17 cellular contexts compared by ENCODE assay signal in genomic region chr5:78577051-78577807, GRCh38.
DNase-seq lines count a peak whose midpoint lies in the region; ATAC-seq and TF ChIP-seq lines count a peak whose summit lies in the region.
"Had no signal": no experiment of that assay in that cellular context is flagged by ENCODE, and none has a peak within 500 bp of the region (broad histone marks: within the 10 kb centered on the region; RNA-seq: fewer than 3 reads in every experiment).

No MANE protein-coding gene starts in this region.

- H3K4me1 ChIP-seq in esophagus muscularis mucosa: peaks cover 39 to 62% (median 53%) of the 10 kb centered on the region in 4 donors
- H3K4me1 ChIP-seq in muscle layer of colon (ENCODE audit: insufficient read depth, low read length): peaks cover 46% of the 10 kb centered on the region
- peaks cover 9% of the 10 kb centered on the region for H3K4me1 ChIP-seq in suprapubic skin
- H3K4me1 ChIP-seq in Karpas-422 (ENCODE audit: low read length): peaks cover 17% of the 10 kb centered on the region

- peak; percentile 56 for ATAC-seq in SK-N-SH treated with all-trans-retinoic acid at 6 μM for 48 hours
- no peak for ATAC-seq in HG03135 (IDR thresholded peaks at IDR 0.05; ENCODE audit: unreplicated experiment)
- ATAC-seq: effector memory CD8-positive, alpha-beta T cell; GM12878 had no signal

- TF ChIP-seq EP300 in esophagus muscularis mucosa (IDR thresholded peaks at IDR 0.05): no peak
- TF ChIP-seq EP300 in suprapubic skin (IDR thresholded peaks at IDR 0.05): no peak

- no peaks in the 10 kb centered on the region for H3K9me2 ChIP-seq in Karpas-422 (replicated peaks; ENCODE audit: insufficient read depth, low read length)

- no peak for TF ChIP-seq POLR2A in esophagus muscularis mucosa (IDR thresholded peaks at IDR 0.05; ENCODE audit: low read depth)
- no peak for TF ChIP-seq POLR2A in suprapubic skin (IDR thresholded peaks at IDR 0.05)

- DNase-seq in esophagus muscularis mucosa (ENCODE audit: extremely low spot score) (no peak), suprapubic skin (ENCODE audit: low spot score in 2 of 2) (no peak), Karpas-422 (no peak), SK-N-DZ (ENCODE audit: low spot score) (no peak), GOT3 (lab: John Stamatoyannopoulos, UW) (no peak)
- DNase-seq: activated T-cell treated with anti-CD3 and anti-CD28 coated beads, Interleukin-2, amount 50 U/mL, for 24 hours; DMS79 treated with DMSO at 0.1 percent for 48 hours; effector memory CD8-positive, alpha-beta T cell; hippocampal formation; MG63; NCI-H2107; pancreas; stimulated activated CD4-positive, alpha-beta T cell treated with anti-CD3 and anti-CD28 coated beads, Interleukin-2, amount 100 ng/mL, for 24 hours had no signal

- intact Hi-C loops in esophagus muscularis mucosa (cut with DNase I): no loop called here

- H2AFZ ChIP-seq in Karpas-422 (ENCODE audit: low read length): no peak overlapping the region

- no peaks in the 10 kb centered on the region for H3K79me2 ChIP-seq in Karpas-422 (ENCODE audit: low read length)

- H3K9ac ChIP-seq in muscle layer of colon (ENCODE audit: low read length) (no peak overlapping the region), Karpas-422 (ENCODE audit: low read length) (no peak overlapping the region)

- no peaks in the 10 kb centered on the region for H3K27me3 ChIP-seq in esophagus muscularis mucosa
- H3K27me3 ChIP-seq in muscle layer of colon (ENCODE audit: control insufficient read depth in 1 of 2, insufficient read depth in 2 of 2, low read length in 2 of 2): no peaks in the 10 kb centered on the region
- H3K27me3 ChIP-seq in suprapubic skin: no peaks in the 10 kb centered on the region
- no peaks in the 10 kb centered on the region for H3K27me3 ChIP-seq in Karpas-422 (ENCODE audit: low read length)
- H3K27me3 ChIP-seq: MG63, pancreas had no signal

- H3K9me3 ChIP-seq in esophagus muscularis mucosa (no peaks in the 10 kb centered on the region), muscle layer of colon (ENCODE audit: low read length) (no peaks in the 10 kb centered on the region), suprapubic skin (no peaks in the 10 kb centered on the region), Karpas-422 (ENCODE audit: low read length) (no peaks in the 10 kb centered on the region)
- H3K9me3 ChIP-seq: pancreas had no signal

- no peak overlapping the region for H3K4me2 ChIP-seq in Karpas-422 (ENCODE audit: low read depth, low read length, poor library complexity, severe bottlenecking)

- WGBS in esophagus muscularis mucosa: 50% methylated on average over 8 of the region's 8 CpGs
- 57% methylated on average over 8 of the region's 8 CpGs for WGBS in suprapubic skin

- TF ChIP-seq CTCF in esophagus muscularis mucosa (IDR thresholded peaks at IDR 0.05) (no peak), suprapubic skin (IDR thresholded peaks at IDR 0.05) (no peak)

- no peaks in the 10 kb centered on the region for H4K20me1 ChIP-seq in Karpas-422 (ENCODE audit: insufficient read depth, low read depth, low read length)

- no peak overlapping the region for H3K4me3 ChIP-seq in esophagus muscularis mucosa
- no peak overlapping the region for H3K4me3 ChIP-seq in muscle layer of colon (ENCODE audit: low read depth in 1 of 2, low read length in 2 of 2)
- no peak overlapping the region for H3K4me3 ChIP-seq in suprapubic skin
- H3K4me3 ChIP-seq in Karpas-422 (ENCODE audit: low read length): no peak overlapping the region
- H3K4me3 ChIP-seq: GM12878, MG63, pancreas had no signal

- H3K27ac ChIP-seq in esophagus muscularis mucosa (replicated peaks in 1 of 4): peak overlapping the region; percentile 68 to 74 (median 73)
- peak overlapping the region; percentile 52 for H3K27ac ChIP-seq in muscle layer of colon (ENCODE audit: low read depth, low read length)
- peak overlapping the region; percentile 6 for H3K27ac ChIP-seq in suprapubic skin
- H3K27ac ChIP-seq in Karpas-422 (ENCODE audit: low read length): no peak overlapping the region
- H3K27ac ChIP-seq: pancreas had no signal

- H3K36me3 ChIP-seq in esophagus muscularis mucosa (no peaks in the 10 kb centered on the region), muscle layer of colon (ENCODE audit: insufficient read depth, low read length) (no peaks in the 10 kb centered on the region), suprapubic skin (no peaks in the 10 kb centered on the region), Karpas-422 (ENCODE audit: insufficient read depth, low read length) (no peaks in the 10 kb centered on the region)
- H3K36me3 ChIP-seq: pancreas had no signal

TF ChIP-seq in SK-N-SH treated with all-trans-retinoic acid at 6 μM for 48 hours, 23 proteins besides CTCF, POLR2A, EP300 and RAD21:
- no peak for TF ChIP-seq GLIS3 (CRISPR knock-in tag; IDR thresholded peaks at IDR 0.05)
- no peak for TF ChIP-seq ESRRG (CRISPR knock-in tag; IDR thresholded peaks at IDR 0.05)
- TF ChIP-seq POU6F1 (CRISPR knock-in tag; IDR thresholded peaks at IDR 0.05; ENCODE audit: borderline replicate concordance, low read depth): no peak
- no peak for TF ChIP-seq TOX (CRISPR knock-in tag; IDR thresholded peaks at IDR 0.05; ENCODE audit: borderline replicate concordance)
- no peak for TF ChIP-seq ISL1 (CRISPR knock-in tag; IDR thresholded peaks at IDR 0.05)
- no peak for TF ChIP-seq CSRNP3 (CRISPR knock-in tag; IDR thresholded peaks at IDR 0.05)
- TF ChIP-seq ZC3H10 (CRISPR knock-in tag; IDR thresholded peaks at IDR 0.05): no peak
- no peak for TF ChIP-seq PPARA (CRISPR knock-in tag; IDR thresholded peaks at IDR 0.05; ENCODE audit: borderline replicate concordance)
- TF ChIP-seq ZFP30 (CRISPR knock-in tag; IDR thresholded peaks at IDR 0.05): no peak
- TF ChIP-seq TCF4 (CRISPR knock-in tag; IDR thresholded peaks at IDR 0.05; ENCODE audit: borderline replicate concordance): no peak
- TF ChIP-seq BACH2 (CRISPR knock-in tag; IDR thresholded peaks at IDR 0.05; ENCODE audit: borderline replicate concordance): no peak
- TF ChIP-seq CSDC2 (CRISPR knock-in tag; IDR thresholded peaks at IDR 0.05): no peak
- no peak for TF ChIP-seq OSR1 (CRISPR knock-in tag; IDR thresholded peaks at IDR 0.05)
- no peak for TF ChIP-seq CREB5 (CRISPR knock-in tag; IDR thresholded peaks at IDR 0.05; ENCODE audit: low read depth)
